ENCODE assay signal across 24 cellular contexts in genomic region chr17:59190806-59191205, GRCh38.
"Had no signal": no experiment of that assay in that cellular context is flagged by ENCODE, and none has a peak within 500 bp of the region (broad histone marks: within the 10 kb centered on the region; RNA-seq: fewer than 3 reads in every experiment).

No MANE protein-coding gene starts in this region.

- H3K4me3 ChIP-seq: cardiac muscle cell, colonic mucosa, esophagus muscularis mucosa had no signal

- H3K27ac ChIP-seq: cardiac muscle cell, colonic mucosa, esophagus muscularis mucosa had no signal

- H3K27me3 ChIP-seq: cardiac muscle cell, colonic mucosa, esophagus muscularis mucosa had no signal

- H3K4me1 ChIP-seq: colonic mucosa, esophagus muscularis mucosa had no signal

- H3K27me3 Mint-ChIP-seq: activated CD4-positive, alpha-beta memory T cell treated with anti-CD3 and anti-CD28 coated beads for 36 hours; activated CD4-positive, alpha-beta T cell treated with anti-CD3 and anti-CD28 coated beads for 36 hours; activated CD4-positive, alpha-beta T cell treated with anti-CD3 and anti-CD28 coated beads, Interleukin-2, amount 10 ng/mL, durations not matched to agents 24 days and 14 days; activated CD8-positive, alpha-beta memory T cell treated with anti-CD3 and anti-CD28 coated beads, Interleukin-2, amount 10 ng/mL, durations not matched to agents 7 days and 5 days; activated naive CD4-positive, alpha-beta T cell treated with anti-CD3 and anti-CD28 coated beads, Interleukin-2, amount 10 ng/mL, durations not matched to agents 7 days and 5 days; activated naive CD8-positive, alpha-beta T cell treated with anti-CD3 and anti-CD28 coated beads, Interleukin-2, amount 10 ng/mL, durations not matched to agents 7 days and 5 days had no signal

- ATAC-seq: activated CD4-positive, alpha-beta T cell treated with anti-CD3 and anti-CD28 coated beads for 36 hours; activated CD8-positive, alpha-beta memory T cell treated with anti-CD3 and anti-CD28 coated beads, Interleukin-2, amount 10 ng/mL, durations not matched to agents 7 days and 5 days; activated CD8-positive, alpha-beta T cell treated with anti-CD3 and anti-CD28 coated beads, Interleukin-2, amount 10 ng/mL, durations not matched to agents 7 days and 5 days; activated naive CD4-positive, alpha-beta T cell treated with anti-CD3 and anti-CD28 coated beads, Interleukin-2, amount 50 U/mL, for 72 hours; activated T-cell treated with anti-CD3 and anti-CD28 coated beads, Interleukin-2, amount 50 U/mL, for 72 hours had no signal

- H3K4me1 Mint-ChIP-seq: activated CD4-positive, alpha-beta T cell treated with anti-CD3 and anti-CD28 coated beads, Interleukin-2, amount 10 ng/mL, durations not matched to agents 24 days and 14 days; activated CD8-positive, alpha-beta memory T cell treated with anti-CD3 and anti-CD28 coated beads, Interleukin-2, amount 10 ng/mL, durations not matched to agents 7 days and 5 days; activated naive CD4-positive, alpha-beta T cell treated with anti-CD3 and anti-CD28 coated beads, Interleukin-2, amount 10 ng/mL, durations not matched to agents 7 days and 5 days had no signal

- H3K36me3 ChIP-seq: colonic mucosa, esophagus muscularis mucosa had no signal

- H3K9me3 Mint-ChIP-seq: activated CD4-positive, alpha-beta memory T cell treated with anti-CD3 and anti-CD28 coated beads for 36 hours; activated CD4-positive, alpha-beta T cell treated with anti-CD3 and anti-CD28 coated beads, Interleukin-2, amount 10 ng/mL, durations not matched to agents 24 days and 14 days; activated naive CD4-positive, alpha-beta T cell treated with anti-CD3 and anti-CD28 coated beads, Interleukin-2, amount 10 ng/mL, durations not matched to agents 7 days and 5 days; activated naive CD4-positive, alpha-beta T cell treated with anti-CD3 and anti-CD28 coated beads, Interleukin-2, amount 50 U/mL, for 72 hours; activated naive CD8-positive, alpha-beta T cell treated with anti-CD3 and anti-CD28 coated beads, Interleukin-2, amount 10 ng/mL, durations not matched to agents 7 days and 5 days; activated T-cell treated with anti-CD3 and anti-CD28 coated beads, Interleukin-2, amount 50 U/mL, for 72 hours had no signal

- DNase-seq: activated CD4-positive, alpha-beta memory T cell treated with anti-CD3 and anti-CD28 coated beads for 36 hours; activated CD4-positive, alpha-beta T cell treated with anti-CD3 and anti-CD28 coated beads for 36 hours; activated CD4-positive, alpha-beta T cell treated with anti-CD3 and anti-CD28 coated beads, Interleukin-2, amount 10 ng/mL, durations not matched to agents 24 days and 14 days; activated CD4-positive, CD25-positive, alpha-beta regulatory T cell; activated CD4-positive, CD25-positive, alpha-beta regulatory T cell treated with anti-CD3 and anti-CD28 coated beads, Interleukin-2, amount 50 U/mL, for 72 hours; activated CD8-positive, alpha-beta memory T cell treated with anti-CD3 and anti-CD28 coated beads, Interleukin-2, amount 10 ng/mL, durations not matched to agents 7 days and 5 days; activated CD8-positive, alpha-beta memory T cell treated with anti-CD3 and anti-CD28 coated beads, Interleukin-2, amount 50 U/mL, for 4 hours; activated CD8-positive, alpha-beta T cell treated with anti-CD3 and anti-CD28 coated beads, Interleukin-2, amount 10 ng/mL, durations not matched to agents 7 days and 5 days; activated gamma-delta T cell; activated naive CD4-positive, alpha-beta T cell; activated naive CD4-positive, alpha-beta T cell treated with anti-CD3 and anti-CD28 coated beads, Interleukin-2, amount 10 ng/mL, durations not matched to agents 7 days and 5 days; activated naive CD8-positive, alpha-beta T cell treated with anti-CD3 and anti-CD28 coated beads, Interleukin-2, amount 10 ng/mL, durations not matched to agents 7 days and 5 days; activated T-cell treated with anti-CD3 and anti-CD28 coated beads, Interleukin-2, amount 50 U/mL, for 1 hour; activated T-cell treated with anti-CD3 and anti-CD28 coated beads, Interleukin-2, amount 50 U/mL, for 72 hours; central memory CD4-positive, alpha-beta T cell; cerebellar nuclear complex; colonic mucosa; effector CD8-positive, alpha-beta T cell; erythroblast; head of caudate nucleus; T-helper 2 cell had no signal

- H3K27ac Mint-ChIP-seq: activated CD4-positive, alpha-beta memory T cell treated with anti-CD3 and anti-CD28 coated beads for 36 hours; activated CD4-positive, alpha-beta T cell treated with anti-CD3 and anti-CD28 coated beads for 36 hours; activated CD4-positive, alpha-beta T cell treated with anti-CD3 and anti-CD28 coated beads, Interleukin-2, amount 10 ng/mL, durations not matched to agents 24 days and 14 days; activated CD8-positive, alpha-beta memory T cell treated with anti-CD3 and anti-CD28 coated beads, Interleukin-2, amount 10 ng/mL, durations not matched to agents 7 days and 5 days; activated CD8-positive, alpha-beta T cell treated with anti-CD3 and anti-CD28 coated beads, Interleukin-2, amount 10 ng/mL, durations not matched to agents 7 days and 5 days; activated naive CD4-positive, alpha-beta T cell treated with anti-CD3 and anti-CD28 coated beads, Interleukin-2, amount 10 ng/mL, durations not matched to agents 7 days and 5 days; activated naive CD4-positive, alpha-beta T cell treated with anti-CD3 and anti-CD28 coated beads, Interleukin-2, amount 50 U/mL, for 72 hours; activated naive CD8-positive, alpha-beta T cell treated with anti-CD3 and anti-CD28 coated beads, Interleukin-2, amount 10 ng/mL, durations not matched to agents 7 days and 5 days; activated T-cell treated with anti-CD3 and anti-CD28 coated beads, Interleukin-2, amount 50 U/mL, for 72 hours had no signal

- H3K9me3 ChIP-seq: colonic mucosa, esophagus muscularis mucosa had no signal

- H3K4me3 Mint-ChIP-seq: activated CD4-positive, alpha-beta memory T cell treated with anti-CD3 and anti-CD28 coated beads for 36 hours; activated CD4-positive, alpha-beta T cell treated with anti-CD3 and anti-CD28 coated beads for 36 hours; activated CD4-positive, alpha-beta T cell treated with anti-CD3 and anti-CD28 coated beads, Interleukin-2, amount 10 ng/mL, durations not matched to agents 24 days and 14 days; activated CD8-positive, alpha-beta memory T cell treated with anti-CD3 and anti-CD28 coated beads, Interleukin-2, amount 10 ng/mL, durations not matched to agents 7 days and 5 days; activated CD8-positive, alpha-beta T cell treated with anti-CD3 and anti-CD28 coated beads, Interleukin-2, amount 10 ng/mL, durations not matched to agents 7 days and 5 days; activated naive CD4-positive, alpha-beta T cell treated with anti-CD3 and anti-CD28 coated beads, Interleukin-2, amount 10 ng/mL, durations not matched to agents 7 days and 5 days; activated naive CD8-positive, alpha-beta T cell treated with anti-CD3 and anti-CD28 coated beads, Interleukin-2, amount 10 ng/mL, durations not matched to agents 7 days and 5 days; activated T-cell treated with anti-CD3 and anti-CD28 coated beads, Interleukin-2, amount 50 U/mL, for 72 hours had no signal
